Comparison of ENCODE assay signal across 8 cellular contexts in the genomic region with DNA sequence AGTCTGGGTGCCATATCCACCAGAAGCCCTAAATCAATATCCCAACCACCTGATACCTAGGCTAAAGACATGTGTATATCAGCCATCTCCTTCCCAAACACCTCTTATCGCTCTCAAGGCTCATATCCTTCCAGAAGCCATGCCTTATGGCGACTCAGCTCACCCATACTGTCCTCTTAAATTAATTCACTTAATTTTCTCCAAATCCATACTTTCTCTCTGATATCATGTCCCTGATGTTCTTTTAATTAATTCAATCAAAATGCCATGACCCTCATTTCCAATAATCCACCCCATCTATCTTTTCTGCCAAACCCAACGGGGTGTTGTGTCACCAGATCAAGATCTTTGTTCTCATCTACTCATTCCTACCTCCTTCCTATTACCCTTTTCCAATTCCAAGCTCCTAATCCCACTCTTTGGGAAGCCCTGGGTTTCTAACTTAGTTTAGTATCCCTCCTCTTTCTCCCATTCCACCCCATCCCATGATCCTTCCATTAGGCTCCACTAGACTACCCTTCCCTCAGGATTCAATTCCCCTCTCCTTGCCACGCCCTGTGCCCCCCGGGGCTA. TPM values are rescaled to one million over a fixed set of nuclear protein-coding genes. Genes with fewer than 3 reads are reported as not detected.
DNase-seq lines count a peak whose midpoint lies in the region; ATAC-seq and TF ChIP-seq lines count a peak whose summit lies in the region.

No MANE protein-coding gene starts in this region.

- H3K36me3 Mint-ChIP-seq in T-helper 17 cell (ENCODE audit: low read depth) = peaks cover 4% of the 10 kb centered on the region

- H3K27me3 ChIP-seq in GM23248 (replicated peaks; ENCODE audit: insufficient read depth) = no peaks in the 10 kb centered on the region

- no peaks in the 10 kb centered on the region for H3K9me3 ChIP-seq in GM23248 (ENCODE audit: low read depth)
- H3K9me3 ChIP-seq in T-helper 17 cell (ENCODE audit: control insufficient read depth, low read length, poor library complexity, severe bottlenecking) = no peaks in the 10 kb centered on the region

- H3K9ac ChIP-seq in GM23248 = peak overlapping the region; percentile 91

- H3K4me1 Mint-ChIP-seq in T-helper 17 cell = peaks cover 35% of the 10 kb centered on the region

- H3K9me2 ChIP-seq in GM23248 (ENCODE audit: insufficient read depth) = no peaks in the 10 kb centered on the region

- ATAC-seq in T-helper 17 cell = no peak
- no peak for ATAC-seq in GM21619 (IDR thresholded peaks at IDR 0.05; ENCODE audit: unreplicated experiment)
- ATAC-seq in GM21825 (IDR thresholded peaks at IDR 0.05; ENCODE audit: unreplicated experiment) = no peak

- TF ChIP-seq CTCF in foreskin fibroblast (IDR thresholded peaks at IDR 0.05; ENCODE audit: low read depth, low read length) = no peak

- in situ Hi-C loops in GM23248 (cut with MboI) = no loop called here

- peaks cover 54% of the 10 kb centered on the region for H3K79me2 ChIP-seq in GM23248 (ENCODE audit: insufficient read depth)

- WGBS in GM23248 (ENCODE audit: low coverage in 1 of 2, low lambda C conversion rate in 2 of 2, missing lambda C conversion rate in 2 of 2), 2 experiments = 1 to 7% methylated on average over 5 of the region's 5 CpGs

- no peaks in the 10 kb centered on the region for H3K27me3 Mint-ChIP-seq in T-helper 17 cell

- H3K27ac Mint-ChIP-seq in T-helper 17 cell = peak overlapping the region; percentile 96

- peak overlapping the region; percentile 67 for H3K27ac ChIP-seq in GM23248

- peak overlapping the region; percentile 97 for H3K4me3 Mint-ChIP-seq in T-helper 17 cell

- no peak for DNase-seq in GM23248
- no peak for DNase-seq in T-helper 17 cell
- DNase-seq in foreskin fibroblast = no peak
- no peak for DNase-seq in skeletal muscle cell (ENCODE audit: low read depth)
- DNase-seq in MV-4-11 (lab: John Stamatoyannopoulos, UW) = no peak
- no peak for DNase-seq in NCI-H2227 treated with DMSO at 0.1 percent for 48 hours (lab: John Stamatoyannopoulos, UW)

- peak overlapping the region; percentile 82 for H2AFZ ChIP-seq in GM23248

- H3K4me3 ChIP-seq in GM23248 (peak overlapping the region; percentile 94), foreskin fibroblast (ENCODE audit: low read depth in 1 of 2, low read length in 2 of 2) (peak overlapping the region; percentile 85 to 99), skeletal muscle cell (ENCODE audit: low read depth, low read length) (peak overlapping the region; percentile 84)

- no peaks in the 10 kb centered on the region for H4K20me1 ChIP-seq in GM23248 (ENCODE audit: insufficient read depth)

- H3F3A ChIP-seq in GM23248 (ENCODE audit: insufficient read depth) = peaks cover 31% of the 10 kb centered on the region

- peaks cover 23% of the 10 kb centered on the region for H3K4me1 ChIP-seq in GM23248 (ENCODE audit: insufficient read depth)

- H3K4me2 ChIP-seq in GM23248 (ENCODE audit: unreplicated experiment) = peak overlapping the region; percentile 100

- H3K36me3 ChIP-seq in GM23248 (ENCODE audit: low read depth) = peaks cover 5% of the 10 kb centered on the region; the same call in 1 of the 2 replicates

RNA-seq across cellular contexts. Expression of a gene that starts 0.7 kb away (rescaled TPM):
- 10.5 and 12.8 TPM in 2 replicates for total RNA-seq in GM23248 (2014; rRNA removed; shearing (Covaris generic))
- 21.5 and 24.3 TPM in 2 replicates for polyA plus RNA-seq in GM23248 (2016; fragmentation: Nextera tagmentation; extraction: Ambion mirVana)
- total RNA-seq in T-helper 17 cell = 10 to 100 TPM; 22.7 to 25.3 TPM

RNA-seq across cellular contexts. Expression of a gene that starts 50.4 kb away (rescaled TPM):
- total RNA-seq in GM23248 (2014; rRNA removed; shearing (Covaris generic)) = 191 and 257 TPM in 2 replicates
- 266 TPM in 2 replicates for polyA plus RNA-seq in GM23248 (2016; fragmentation: Nextera tagmentation; extraction: Ambion mirVana)
- 100 to 1,000 TPM; 211 to 232 TPM for total RNA-seq in T-helper 17 cell
